In the genomic region with DNA sequence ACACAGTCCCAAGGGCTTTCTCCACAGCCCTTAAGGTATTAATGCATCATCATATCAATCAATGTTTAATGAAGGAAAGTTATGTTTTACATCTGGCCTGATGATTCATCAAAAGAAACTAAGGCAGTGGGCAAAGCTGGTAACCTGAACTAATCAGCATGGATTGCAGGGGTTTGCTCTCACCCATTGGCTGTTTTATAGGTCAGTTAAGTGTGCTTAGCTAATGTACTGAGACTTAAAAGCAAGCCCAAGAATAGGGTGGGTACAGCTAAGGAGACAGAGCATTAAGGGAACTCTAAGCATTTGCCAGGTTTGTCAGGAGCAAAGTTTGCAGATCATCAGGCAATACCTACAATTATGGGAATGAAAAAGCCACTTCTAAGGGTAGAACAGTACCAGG, we compare ENCODE assay signal across 24 cellular contexts.
"Had no signal": no experiment of that assay in that cellular context is flagged by ENCODE, and none has a peak within 500 bp of the region (broad histone marks: within the 10 kb centered on the region; RNA-seq: fewer than 3 reads in every experiment).

No MANE protein-coding gene starts in this region.

- H3K4me3 ChIP-seq: breast epithelium had no signal

- H3K9me3 ChIP-seq: breast epithelium had no signal

- H3K4me1 ChIP-seq: breast epithelium had no signal

- H3K36me3 Mint-ChIP-seq: activated naive CD8-positive, alpha-beta T cell had no signal

- H3K4me3 Mint-ChIP-seq: activated B cell treated with CpG ODN at 0.5 μM for 24 hours; activated CD4-positive, alpha-beta memory T cell treated with anti-CD3 and anti-CD28 coated beads, Interleukin-2, amount 10 ng/mL, durations not matched to agents 7 days and 5 days; activated naive CD4-positive, alpha-beta T cell treated with anti-CD3 and anti-CD28 coated beads for 36 hours; activated naive CD8-positive, alpha-beta T cell; activated T-helper 17 cell treated with anti-CD3 and anti-CD28 coated beads, Interleukin-2, amount 50 U/mL, for 72 hours; T-helper 17 cell had no signal

- ATAC-seq: activated T-helper 17 cell treated with anti-CD3 and anti-CD28 coated beads, Interleukin-2, amount 50 U/mL, for 72 hours; T-helper 17 cell had no signal

- H3K27me3 Mint-ChIP-seq: activated B cell treated with CpG ODN at 0.5 μM for 24 hours; activated CD4-positive, alpha-beta memory T cell treated with anti-CD3 and anti-CD28 coated beads, Interleukin-2, amount 10 ng/mL, durations not matched to agents 7 days and 5 days; activated naive CD8-positive, alpha-beta T cell; activated T-helper 17 cell treated with anti-CD3 and anti-CD28 coated beads, Interleukin-2, amount 50 U/mL, for 72 hours; T-helper 17 cell had no signal

- DNase-seq: activated B cell treated with CpG ODN at 0.5 μM for 24 hours; activated CD4-positive, alpha-beta memory T cell treated with anti-CD3 and anti-CD28 coated beads, Interleukin-2, amount 10 ng/mL, durations not matched to agents 7 days and 5 days; activated CD4-positive, alpha-beta T cell treated with anti-CD3 and anti-CD28 coated beads for 1 hour; activated CD4-positive, alpha-beta T cell treated with anti-CD3 and anti-CD28 coated beads, Interleukin-2, amount 50 U/mL, for 1 hour; activated gamma-delta T cell; activated naive CD4-positive, alpha-beta T cell treated with anti-CD3 and anti-CD28 coated beads for 36 hours; activated T-cell treated with anti-CD3 and anti-CD28 coated beads for 4 hours; activated T-cell treated with anti-CD3 and anti-CD28 coated beads, Interleukin-2, amount 50 U/mL, for 48 hours; amygdala; caudate nucleus; Karpas-422; NCI-H1105 treated with DMSO at 0.1 percent for 48 hours; NCI-H1436 treated with DMSO at 0.1 percent for 48 hours; NCI-H187; NCI-H2081; NCI-H446; NCI-H524 treated with DMSO at 0.1 percent for 48 hours; NCI-H748 treated with DMSO at 0.1 percent for 48 hours; SIG-M5; T-helper 17 cell; T-helper 9 cell had no signal

- H3K36me3 ChIP-seq: breast epithelium had no signal

- H3K27me3 ChIP-seq: breast epithelium had no signal

- H3K4me1 Mint-ChIP-seq: activated B cell treated with CpG ODN at 0.5 μM for 24 hours; activated CD4-positive, alpha-beta memory T cell treated with anti-CD3 and anti-CD28 coated beads, Interleukin-2, amount 10 ng/mL, durations not matched to agents 7 days and 5 days; activated T-helper 17 cell treated with anti-CD3 and anti-CD28 coated beads, Interleukin-2, amount 50 U/mL, for 72 hours; T-helper 17 cell had no signal

- H3K27ac Mint-ChIP-seq: activated B cell treated with CpG ODN at 0.5 μM for 24 hours; activated CD4-positive, alpha-beta memory T cell treated with anti-CD3 and anti-CD28 coated beads, Interleukin-2, amount 10 ng/mL, durations not matched to agents 7 days and 5 days; activated naive CD4-positive, alpha-beta T cell treated with anti-CD3 and anti-CD28 coated beads for 36 hours; activated naive CD8-positive, alpha-beta T cell; activated T-helper 17 cell treated with anti-CD3 and anti-CD28 coated beads, Interleukin-2, amount 50 U/mL, for 72 hours; T-helper 17 cell had no signal

- H3K27ac ChIP-seq: breast epithelium had no signal
